ENCODE assay signal across 20 cellular contexts in genomic region chr11:69425444-69425843, GRCh38. TPM values are rescaled to one million over a fixed set of nuclear protein-coding genes. Genes with fewer than 3 reads are reported as not detected.
"Had no signal": no experiment of that assay in that cellular context is flagged by ENCODE, and none has a peak within 500 bp of the region (broad histone marks: within the 10 kb centered on the region; RNA-seq: fewer than 3 reads in every experiment).

No MANE protein-coding gene starts in this region.

- H3K27ac ChIP-seq: brain microvascular endothelial cell, coronary artery, tibial nerve, uterus had no signal

- DNase-seq: activated T-cell treated with anti-CD3 and anti-CD28 coated beads, Interleukin-2, amount 50 U/mL, for 1 hour; aorta; brain microvascular endothelial cell; central memory CD4-positive, alpha-beta T cell; erythroblast; foreskin melanocyte; SW 1271; uterus had no signal

- H3K36me3 ChIP-seq: brain microvascular endothelial cell, tibial nerve, uterus had no signal

- H3K4me1 ChIP-seq: uterus had no signal

- H3K4me3 ChIP-seq: coronary artery, lung, tibial nerve, uterus had no signal

- FAIRE-seq: endometrium, keratinocyte, TTC549 had no signal

- H3K27ac Mint-ChIP-seq: activated CD8-positive, alpha-beta T cell treated with anti-CD3 and anti-CD28 coated beads for 36 hours; activated naive CD4-positive, alpha-beta T cell treated with anti-CD3 and anti-CD28 coated beads for 36 hours; activated T-helper 2 cell treated with anti-CD3 and anti-CD28 coated beads, Interferon-gamma antibody, Interleukin-2, Interleukin-4, amounts not matched to agents 10 μg/mL and 5 μg/mL and 100 μg/mL, durations not matched to agents 14 hours and 24 hours and 36 hours had no signal

- H3K9me3 ChIP-seq: uterus had no signal

- H3K4me3 Mint-ChIP-seq: activated CD8-positive, alpha-beta T cell treated with anti-CD3 and anti-CD28 coated beads for 36 hours; activated naive CD4-positive, alpha-beta T cell treated with anti-CD3 and anti-CD28 coated beads for 36 hours had no signal

- H3K27me3 ChIP-seq: brain microvascular endothelial cell, tibial nerve, uterus had no signal

RNA-seq across cellular contexts. Expression of gene LINC01488, which starts 56.0 kb away (rescaled TPM):
- total RNA-seq: activated CD8-positive, alpha-beta T cell treated with anti-CD3 and anti-CD28 coated beads for 36 hours; activated naive CD4-positive, alpha-beta T cell treated with anti-CD3 and anti-CD28 coated beads for 36 hours; activated T-helper 2 cell treated with anti-CD3 and anti-CD28 coated beads, Interferon-gamma antibody, Interleukin-2, Interleukin-4, amounts not matched to agents 10 μg/mL and 5 μg/mL and 100 μg/mL, durations not matched to agents 14 hours and 24 hours and 36 hours; aorta; lung; osteoblast; subcutaneous adipose tissue; tibial nerve; uterus had no signal
- polyA plus RNA-seq: aorta, keratinocyte, lung, neural cell had no signal
